7 cellular contexts compared by ENCODE assay signal in the genomic region with DNA sequence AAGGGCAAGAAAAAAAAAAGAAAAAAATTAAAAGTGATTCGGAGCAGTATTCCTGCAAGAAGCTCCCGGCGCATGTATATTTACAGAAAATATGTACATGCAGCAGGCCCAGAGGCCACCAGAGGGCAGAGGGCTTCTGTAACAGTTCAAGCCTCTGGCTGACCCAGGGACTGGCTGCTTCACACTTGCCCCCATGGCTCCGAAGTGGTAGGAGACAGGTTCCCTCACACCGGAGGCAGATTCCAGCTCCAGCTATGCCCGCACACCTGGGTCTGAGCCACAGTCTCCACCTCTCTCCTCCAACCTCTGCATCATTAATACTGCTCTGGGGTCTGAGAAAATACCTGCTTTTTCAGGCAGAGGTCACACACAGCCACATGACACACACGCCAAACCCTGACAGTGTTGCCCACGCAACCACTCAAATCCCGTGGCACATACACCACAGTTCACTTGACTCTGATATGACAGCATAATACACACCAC. TPM values are rescaled to one million over a fixed set of nuclear protein-coding genes. Genes with fewer than 3 reads are reported as not detected.
DNase-seq lines count a peak whose midpoint lies in the region; ATAC-seq and TF ChIP-seq lines count a peak whose summit lies in the region.

No MANE protein-coding gene starts in this region.

- no peak overlapping the region for H3K4me3 ChIP-seq in MM.1S (ENCODE audit: low read length)

- no peak overlapping the region for H2AFZ ChIP-seq in MM.1S (ENCODE audit: low read length)

- no peak overlapping the region for H3K9ac ChIP-seq in MM.1S (ENCODE audit: low read length)

- H3K27me3 Mint-ChIP-seq in endothelial cell (ENCODE audit: unreplicated experiment) (peaks cover 12% of the 10 kb centered on the region), natural killer cell (ENCODE audit: low read depth in 2 of 2) (no peaks in the 10 kb centered on the region)

- H3K9me3 Mint-ChIP-seq in endothelial cell (ENCODE audit: unreplicated experiment) (no peaks in the 10 kb centered on the region), natural killer cell (no peaks in the 10 kb centered on the region)

- no peak overlapping the region for H3K27ac ChIP-seq in MM.1S (ENCODE audit: low read length)

- intact Hi-C loops in natural killer cell (cut with micrococcal nuclease), result loop anchor here (10.0 kb wide), 1 partner anchor 1247 kb away; a partner anchor contains a TSS

- DNase-seq in GM03348 (ENCODE audit: low spot score) (peak; percentile 75), MM.1S (peak; percentile 74), endothelial cell (ENCODE audit: low spot score) (peak; percentile 61), natural killer cell (peak; percentile 51), kidney glomerular epithelial cell (lab: John Stamatoyannopoulos, UW) (no peak)
- DNase-seq in activated CD4-positive, alpha-beta T cell treated with anti-CD3 and anti-CD28 coated beads for 48 hours, result peak; percentile 67

- no peaks in the 10 kb centered on the region for H3K36me3 ChIP-seq in MM.1S (replicated peaks; ENCODE audit: insufficient read depth, low read length)

- H3K27me3 ChIP-seq in MM.1S (replicated peaks; ENCODE audit: insufficient read depth, low read length), result no peaks in the 10 kb centered on the region

- H3F3A ChIP-seq in MM.1S (ENCODE audit: insufficient read depth, low read length), result peaks cover 25% of the 10 kb centered on the region

- H3K9me2 ChIP-seq in MM.1S (replicated peaks; ENCODE audit: insufficient read depth, low read length), result no peaks in the 10 kb centered on the region

- peaks cover 25% of the 10 kb centered on the region for H3K4me1 ChIP-seq in MM.1S (ENCODE audit: low read length)

- H3K4me3 Mint-ChIP-seq in endothelial cell (ENCODE audit: unreplicated experiment) (peak overlapping the region; percentile 42), natural killer cell (peak overlapping the region; percentile 40)

- H3K27ac Mint-ChIP-seq in endothelial cell (ENCODE audit: unreplicated experiment), result no peak overlapping the region
- peak overlapping the region; percentile 89 for H3K27ac Mint-ChIP-seq in natural killer cell

- H3K9me3 ChIP-seq in MM.1S (replicated peaks; ENCODE audit: insufficient read depth, low read length), result no peaks in the 10 kb centered on the region

- TF ChIP-seq CTCF in MM.1S (IDR thresholded peaks at IDR 0.05; ENCODE audit: low read length) (peak; percentile 67), endothelial cell (IDR thresholded peaks at IDR 0.05; ENCODE audit: unreplicated experiment) (peak; percentile 67), natural killer cell (IDR thresholded peaks at IDR 0.05) (peak; percentile 76)

- H3K79me2 ChIP-seq in MM.1S (ENCODE audit: low read length), result peaks cover 28% of the 10 kb centered on the region

- H3K36me3 Mint-ChIP-seq in endothelial cell (ENCODE audit: low read depth, unreplicated experiment), result peaks cover 3% of the 10 kb centered on the region
- no peaks in the 10 kb centered on the region for H3K36me3 Mint-ChIP-seq in natural killer cell

- no peak overlapping the region for H3K4me2 ChIP-seq in MM.1S (ENCODE audit: low read depth, low read length)

- H3K4me1 Mint-ChIP-seq in endothelial cell (ENCODE audit: unreplicated experiment) (peaks cover 16% of the 10 kb centered on the region), natural killer cell (peaks cover 45 to 69% of the 10 kb centered on the region in 2 donors)

- ATAC-seq in natural killer cell (peak in 2 of 3 donors; percentile 10 to 18), GM18858 (IDR thresholded peaks at IDR 0.05; ENCODE audit: unreplicated experiment) (no peak)

- H4K20me1 ChIP-seq in MM.1S (ENCODE audit: insufficient read depth, low read length), result no peaks in the 10 kb centered on the region

RNA-seq across cellular contexts. Expression of a gene that starts 2.2 kb away (rescaled TPM):
- total RNA-seq in endothelial cell (ENCODE audit: unreplicated experiment) (0.23 TPM), natural killer cell (100 to 1,000 TPM; 246 to 310 (median 272) TPM)

RNA-seq across cellular contexts. Expression of a gene that starts 17.4 kb away (rescaled TPM):
- 0.13 TPM for total RNA-seq in endothelial cell (ENCODE audit: unreplicated experiment)
- total RNA-seq in natural killer cell, result under 1 TPM in 2 of 3 donors, not detected in 1; 0.07 to 0.09 TPM

RNA-seq across cellular contexts. Expression of a gene that starts 26.2 kb away (rescaled TPM):
- total RNA-seq in endothelial cell (ENCODE audit: unreplicated experiment) (121 TPM), natural killer cell (100 to 1,000 TPM; 113 to 121 (median 114) TPM)

RNA-seq across cellular contexts. Expression of a gene that starts 26.2 kb away (rescaled TPM):
- total RNA-seq in endothelial cell (ENCODE audit: unreplicated experiment), result 7.3 TPM
- under 1 TPM in 2 of 3 donors, not detected in 1; 0.49 to 0.50 TPM for total RNA-seq in natural killer cell

RNA-seq across cellular contexts. Expression of a gene that starts 33.2 kb away (rescaled TPM):
- 14.2 TPM for total RNA-seq in endothelial cell (ENCODE audit: unreplicated experiment)
- total RNA-seq in natural killer cell, result 10 to 100 TPM; 31.8 to 36.3 (median 34.3) TPM

Comparison
In these comparisons a context has a peak if more than half of its experiments do, and no peak if none do; other contexts are left out.
1. RNA of a gene that starts 2.2 kb away (total RNA-seq): 246 to 310 TPM in natural killer cell; 0.23 TPM in endothelial cell (single experiment); every median in the first group is over 100 times any median in the second.
2. Peak in every context shown above with its lines, with median percentiles within 50 percentile points of each other: CTCF ChIP-seq.